ENCODE assay signal across 7 cellular contexts in genomic region chr19:44002566-44003460, GRCh38. TPM values are rescaled to one million over a fixed set of nuclear protein-coding genes. Genes with fewer than 3 reads are reported as not detected.
DNase-seq lines count a peak whose midpoint lies in the region; ATAC-seq and TF ChIP-seq lines count a peak whose summit lies in the region.

TSS of gene ZNF230 (plus strand) at chr19:44002957. CDS start at chr19:44007079, 4,122 bp downstream.

- DNase-seq in NCI-H187 (lab: John Stamatoyannopoulos, UW) (peak; percentile 68 to 84), T-helper 9 cell (peak; percentile 68), astrocyte of the hippocampus (ENCODE audit: low read depth, low spot score) (peak; percentile 97), hepatocyte (ENCODE audit: low spot score) (peak; percentile 96), renal cortical epithelial cell (ENCODE audit: low read depth) (peak; percentile 95)

- H3K4me2 ChIP-seq in hepatocyte, result peak within 1 kb of the TSS; percentile 90

- H3K36me3 ChIP-seq in hepatocyte (replicated peaks; ENCODE audit: insufficient read depth, low read depth), result no peaks in the 10 kb centered on the region

- ATAC-seq in GM18505 (IDR thresholded peaks at IDR 0.05; ENCODE audit: unreplicated experiment) (peak; percentile 91), HG02943 (IDR thresholded peaks at IDR 0.05; ENCODE audit: low read depth, unreplicated experiment) (peak; percentile 93)

- H3K27ac ChIP-seq in hepatocyte, result peak within 1 kb of the TSS; percentile 85

- H2AFZ ChIP-seq in hepatocyte, result peak within 1 kb of the TSS; percentile 96

- H3K27me3 ChIP-seq in hepatocyte, result no peaks in the 10 kb centered on the region

- peak within 1 kb of the TSS; percentile 82 for H3K4me3 ChIP-seq in hepatocyte

- H3K79me2 ChIP-seq in hepatocyte, result peaks cover 26% of the 10 kb centered on the region

- under 1% methylated on average over 48 of the region's 48 CpGs for WGBS in hepatocyte (ENCODE audit: low lambda C conversion rate, missing lambda C conversion rate)

- no peaks in the 10 kb centered on the region for H4K20me1 ChIP-seq in hepatocyte (ENCODE audit: insufficient read depth, poor library complexity, severe bottlenecking)

- peak; percentile 78 for TF ChIP-seq POLR2A in GM18505 (IDR thresholded peaks at IDR 0.05; ENCODE audit: borderline replicate concordance, extremely low read depth, insufficient read depth, insufficient read length)

- H3K9me3 ChIP-seq in hepatocyte (ENCODE audit: low read depth), result peaks cover 9% of the 10 kb centered on the region

- H3K4me1 ChIP-seq in hepatocyte (ENCODE audit: insufficient read depth), result peaks cover 10% of the 10 kb centered on the region

- H3K9me2 ChIP-seq in hepatocyte (replicated peaks; ENCODE audit: insufficient read depth), result no peaks in the 10 kb centered on the region

- no peak for TF ChIP-seq CTCF in hepatocyte (IDR thresholded peaks at IDR 0.05; ENCODE audit: poor library complexity)

RNA-seq across cellular contexts. Expression of gene ZNF230, which starts in this region (rescaled TPM):
- total RNA-seq in hepatocyte, result 4.4 and 5.9 TPM in 2 replicates
- 3.7 and 4.3 TPM in 2 replicates for polyA plus RNA-seq in hepatocyte
- total RNA-seq in renal cortical epithelial cell, result 3.3 and 5.0 TPM in 2 replicates

Comparison
In these comparisons a context has a peak if more than half of its experiments do, and no peak if none do; other contexts are left out.
1. Peak in every context shown above with its lines: DNase-seq, ATAC-seq, H3K4me3 ChIP-seq and H3K27ac ChIP-seq.